11 cellular contexts compared by ENCODE assay signal in genomic region chrX:94831364-94831763, GRCh38.
DNase-seq lines count a peak whose midpoint lies in the region; ATAC-seq and TF ChIP-seq lines count a peak whose summit lies in the region.
"Had no signal": no experiment of that assay in that cellular context is flagged by ENCODE, and none has a peak within 500 bp of the region (broad histone marks: within the 10 kb centered on the region; RNA-seq: fewer than 3 reads in every experiment).

No MANE protein-coding gene starts in this region.

- H3K9me3 ChIP-seq in CD4-positive, alpha-beta memory T cell (ENCODE audit: control insufficient read depth in 1 of 2, low read length in 2 of 2): no peaks in the 10 kb centered on the region

- no peak overlapping the region for H3K27ac ChIP-seq in 22Rv1
- H3K27ac ChIP-seq in CD4-positive, alpha-beta memory T cell (ENCODE audit: low read depth, low read length): no peak overlapping the region

- intact Hi-C loops in CD4-positive, alpha-beta memory T cell (cut with micrococcal nuclease): no loop called here

- no peak overlapping the region for H3K4me3 Mint-ChIP-seq in CD4-positive, alpha-beta memory T cell
- H3K4me3 Mint-ChIP-seq: effector memory CD8-positive, alpha-beta T cell had no signal

- H3K9me3 Mint-ChIP-seq in CD4-positive, alpha-beta memory T cell: peaks cover 0 to 3% (median 0%) of the 10 kb centered on the region in 8 donors
- H3K9me3 Mint-ChIP-seq: effector memory CD8-positive, alpha-beta T cell had no signal

- no peak overlapping the region for H3K27ac Mint-ChIP-seq in CD4-positive, alpha-beta memory T cell
- H3K27ac Mint-ChIP-seq: effector memory CD8-positive, alpha-beta T cell had no signal

- no peaks in the 10 kb centered on the region for H3K4me1 ChIP-seq in CD4-positive, alpha-beta memory T cell (ENCODE audit: insufficient read depth, low read length)

- no peaks in the 10 kb centered on the region for H3K36me3 ChIP-seq in CD4-positive, alpha-beta memory T cell (ENCODE audit: insufficient read depth, low read length)

- no peaks in the 10 kb centered on the region for H3K27me3 Mint-ChIP-seq in CD4-positive, alpha-beta memory T cell
- H3K27me3 Mint-ChIP-seq: effector memory CD8-positive, alpha-beta T cell had no signal

- ATAC-seq in GM18907 (IDR thresholded peaks at IDR 0.05; ENCODE audit: unreplicated experiment) (no peak), GM18517 (IDR thresholded peaks at IDR 0.05; ENCODE audit: unreplicated experiment) (no peak)
- ATAC-seq: effector memory CD8-positive, alpha-beta T cell had no signal

- DNase-seq in GM10266 (ENCODE audit: extremely low spot score) (no peak), NCI-H748 treated with DMSO at 0.1 percent for 48 hours (lab: John Stamatoyannopoulos, UW) (peak; percentile 1), fibroblast of pulmonary artery (ENCODE audit: low read depth) (peak; percentile 11), cortex of kidney (lab: John Stamatoyannopoulos, UW) (no peak)
- no peak for DNase-seq in CD4-positive, alpha-beta memory T cell
- DNase-seq: activated CD8-positive, alpha-beta memory T cell treated with anti-CD3 and anti-CD28 coated beads for 24 hours; effector memory CD8-positive, alpha-beta T cell; MV-4-11 had no signal

- H3K4me3 ChIP-seq in fibroblast of pulmonary artery (replicated peaks; ENCODE audit: low read depth, low read length): no peak overlapping the region
- H3K4me3 ChIP-seq in CD4-positive, alpha-beta memory T cell (ENCODE audit: low read length in 2 of 2): no peak overlapping the region

- H3K4me1 Mint-ChIP-seq in CD4-positive, alpha-beta memory T cell: no peaks in the 10 kb centered on the region

- TF ChIP-seq CTCF in 22Rv1 (IDR thresholded peaks at IDR 0.05) (peak; percentile 67), GM10266 (IDR thresholded peaks at IDR 0.05; ENCODE audit: control insufficient read depth, insufficient read depth, low read depth, missing control alignments) (peak; percentile 11), fibroblast of pulmonary artery (IDR thresholded peaks at IDR 0.05; ENCODE audit: low read length, missing control alignments) (peak; percentile 22)

- CTCF ChIA-PET in CD4-positive, alpha-beta memory T cell (lab: Charles Lee; ENCODE audit: partially characterized antibody): no interaction called here

- no peaks in the 10 kb centered on the region for H3K27me3 ChIP-seq in CD4-positive, alpha-beta memory T cell (ENCODE audit: insufficient read depth, low read length)

- H3K36me3 Mint-ChIP-seq in CD4-positive, alpha-beta memory T cell: no peaks in the 10 kb centered on the region

- POLR2A ChIA-PET in CD4-positive, alpha-beta memory T cell (lab: Charles Lee; ENCODE audit: partially characterized antibody): no interaction called here

Comparison
In these comparisons a context has a peak if more than half of its experiments do, and no peak if none do; other contexts are left out.
1. CTCF ChIP-seq: peak in every context shown above with its lines; median percentile 67 in 22Rv1; 22 in fibroblast of pulmonary artery; 11 in GM10266.
2. DNase-seq: peak in NCI-H748 treated with DMSO at 0.1 percent for 48 hours (single experiment) and fibroblast of pulmonary artery (single experiment); none in GM10266 (single experiment), cortex of kidney (single experiment) and CD4-positive, alpha-beta memory T cell (0 of 5).